ENCODE assay signal across 28 cellular contexts in genomic region chr21:36828208-36828607, GRCh38.
"Had no signal": no experiment of that assay in that cellular context is flagged by ENCODE, and none has a peak within 500 bp of the region (broad histone marks: within the 10 kb centered on the region; RNA-seq: fewer than 3 reads in every experiment).

No MANE protein-coding gene starts in this region.

- ATAC-seq: effector memory CD8-positive, alpha-beta T cell; esophagus mucosa; foreskin keratinocyte; gastrocnemius medialis; gastroesophageal sphincter; heart left ventricle; heart right ventricle had no signal

- H3K4me3 ChIP-seq: colonic mucosa, coronary artery, dorsolateral prefrontal cortex, esophagus muscularis mucosa, esophagus squamous epithelium, gastrocnemius medialis, gastroesophageal sphincter, heart left ventricle, heart right ventricle had no signal

- DNase-seq: colonic mucosa; cortex of kidney; dermis blood vessel endothelial cell; dorsolateral prefrontal cortex; effector CD4-positive, alpha-beta T cell; effector CD8-positive, alpha-beta T cell; effector memory CD4-positive, alpha-beta T cell; effector memory CD8-positive, alpha-beta T cell; endodermal cell; erythroblast; esophagus squamous epithelium; foreskin fibroblast; foreskin keratinocyte; foreskin melanocyte; gastrocnemius medialis; glutamatergic neuron; head of caudate nucleus; heart left ventricle; heart right ventricle had no signal

- H3K9me3 ChIP-seq: colonic mucosa, esophagus muscularis mucosa, esophagus squamous epithelium, gastrocnemius medialis, gastroesophageal sphincter, heart left ventricle, heart right ventricle had no signal

- H3K36me3 ChIP-seq: colonic mucosa, gastrocnemius medialis, heart right ventricle had no signal

- H3K4me1 ChIP-seq: colonic mucosa, esophagus squamous epithelium, foreskin keratinocyte had no signal

- H3K27me3 ChIP-seq: colonic mucosa, dorsolateral prefrontal cortex, esophagus muscularis mucosa, esophagus squamous epithelium, foreskin keratinocyte, gastrocnemius medialis, gastroesophageal sphincter, heart left ventricle, heart right ventricle had no signal

- H3K27ac ChIP-seq: colonic mucosa, coronary artery, dorsolateral prefrontal cortex, epithelial cell of prostate, esophagus muscularis mucosa, esophagus squamous epithelium, foreskin keratinocyte, gastrocnemius medialis, gastroesophageal sphincter, heart left ventricle, heart right ventricle had no signal

- FAIRE-seq: colon, endometrium, endothelial cell of umbilical vein, frontal cortex had no signal
